ENCODE assay signal across 1 cellular context in the genomic region with DNA sequence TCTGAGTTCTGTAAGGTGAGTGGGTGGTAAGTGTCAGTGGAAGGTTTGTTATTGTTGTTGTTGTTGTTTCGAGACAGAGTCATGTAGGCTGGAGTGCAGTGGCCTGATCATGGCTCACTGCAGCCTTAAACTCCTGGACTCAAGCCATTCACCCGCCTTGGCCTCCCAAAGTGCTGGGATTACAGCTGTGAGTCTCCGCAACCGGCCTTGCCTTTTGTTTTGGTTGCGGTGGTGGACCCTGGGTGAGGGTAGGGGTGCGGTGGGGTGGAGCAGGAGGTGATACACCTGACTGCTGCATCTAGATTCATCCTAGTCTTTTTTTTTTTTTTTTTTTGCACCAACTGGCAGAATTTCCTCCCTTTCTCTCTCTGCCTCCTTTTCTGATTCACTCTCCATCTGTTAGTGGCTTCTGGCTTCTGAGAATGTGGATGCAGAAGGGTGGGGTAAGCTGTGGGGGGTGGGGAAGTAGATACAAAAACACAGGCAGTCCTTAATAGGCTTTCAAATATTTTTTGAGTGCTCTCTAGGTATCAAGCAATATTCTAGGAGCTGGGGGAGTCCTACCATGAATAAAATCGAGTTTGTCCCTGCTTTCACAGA.
TF ChIP-seq lines count a peak whose summit lies in the region.

No MANE protein-coding gene starts in this region.

TF ChIP-seq in WTC11, 78 proteins besides CTCF, POLR2A, EP300 and RAD21:
- TF ChIP-seq, protein P1, sequence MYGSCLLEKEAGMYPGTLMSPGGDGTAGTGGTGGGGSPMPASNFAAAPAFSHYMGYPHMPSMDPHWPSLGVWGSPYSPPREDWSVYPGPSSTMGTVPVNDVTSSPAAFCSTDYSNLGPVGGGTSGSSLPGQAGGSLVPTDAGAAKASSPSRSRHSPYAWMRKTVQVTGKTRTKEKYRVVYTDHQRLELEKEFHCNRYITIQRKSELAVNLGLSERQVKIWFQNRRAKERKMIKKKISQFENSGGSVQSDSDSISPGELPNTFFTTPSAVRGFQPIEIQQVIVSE (CRISPR knock-in tag; IDR thresholded peaks at IDR 0.05; ENCODE audit: borderline replicate concordance), result no peak
- TF ChIP-seq, protein P2, sequence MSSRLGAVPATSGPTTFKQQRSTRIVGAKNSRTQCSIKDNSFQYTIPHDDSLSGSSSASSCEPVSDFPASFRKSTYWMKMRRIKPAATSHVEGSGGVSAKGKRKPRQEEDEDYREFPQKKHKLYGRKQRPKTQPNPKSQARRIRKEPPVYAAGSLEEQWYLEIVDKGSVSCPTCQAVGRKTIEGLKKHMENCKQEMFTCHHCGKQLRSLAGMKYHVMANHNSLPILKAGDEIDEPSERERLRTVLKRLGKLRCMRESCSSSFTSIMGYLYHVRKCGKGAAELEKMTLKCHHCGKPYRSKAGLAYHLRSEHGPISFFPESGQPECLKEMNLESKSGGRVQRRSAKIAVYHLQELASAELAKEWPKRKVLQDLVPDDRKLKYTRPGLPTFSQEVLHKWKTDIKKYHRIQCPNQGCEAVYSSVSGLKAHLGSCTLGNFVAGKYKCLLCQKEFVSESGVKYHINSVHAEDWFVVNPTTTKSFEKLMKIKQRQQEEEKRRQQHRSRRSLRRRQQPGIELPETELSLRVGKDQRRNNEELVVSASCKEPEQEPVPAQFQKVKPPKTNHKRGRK (CRISPR knock-in tag; IDR thresholded peaks at IDR 0.05; ENCODE audit: borderline replicate concordance), result no peak
- TF ChIP-seq JUN (CRISPR knock-in tag; IDR thresholded peaks at IDR 0.05), result no peak
- TF ChIP-seq, protein P3, sequence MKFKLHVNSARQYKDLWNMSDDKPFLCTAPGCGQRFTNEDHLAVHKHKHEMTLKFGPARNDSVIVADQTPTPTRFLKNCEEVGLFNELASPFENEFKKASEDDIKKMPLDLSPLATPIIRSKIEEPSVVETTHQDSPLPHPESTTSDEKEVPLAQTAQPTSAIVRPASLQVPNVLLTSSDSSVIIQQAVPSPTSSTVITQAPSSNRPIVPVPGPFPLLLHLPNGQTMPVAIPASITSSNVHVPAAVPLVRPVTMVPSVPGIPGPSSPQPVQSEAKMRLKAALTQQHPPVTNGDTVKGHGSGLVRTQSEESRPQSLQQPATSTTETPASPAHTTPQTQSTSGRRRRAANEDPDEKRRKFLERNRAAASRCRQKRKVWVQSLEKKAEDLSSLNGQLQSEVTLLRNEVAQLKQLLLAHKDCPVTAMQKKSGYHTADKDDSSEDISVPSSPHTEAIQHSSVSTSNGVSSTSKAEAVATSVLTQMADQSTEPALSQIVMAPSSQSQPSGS (CRISPR knock-in tag; IDR thresholded peaks at IDR 0.05; ENCODE audit: borderline replicate concordance, low read depth), result no peak
- no peak for TF ChIP-seq FOXJ3 (CRISPR knock-in tag; IDR thresholded peaks at IDR 0.05; ENCODE audit: borderline replicate concordance)
- TF ChIP-seq, protein P4, sequence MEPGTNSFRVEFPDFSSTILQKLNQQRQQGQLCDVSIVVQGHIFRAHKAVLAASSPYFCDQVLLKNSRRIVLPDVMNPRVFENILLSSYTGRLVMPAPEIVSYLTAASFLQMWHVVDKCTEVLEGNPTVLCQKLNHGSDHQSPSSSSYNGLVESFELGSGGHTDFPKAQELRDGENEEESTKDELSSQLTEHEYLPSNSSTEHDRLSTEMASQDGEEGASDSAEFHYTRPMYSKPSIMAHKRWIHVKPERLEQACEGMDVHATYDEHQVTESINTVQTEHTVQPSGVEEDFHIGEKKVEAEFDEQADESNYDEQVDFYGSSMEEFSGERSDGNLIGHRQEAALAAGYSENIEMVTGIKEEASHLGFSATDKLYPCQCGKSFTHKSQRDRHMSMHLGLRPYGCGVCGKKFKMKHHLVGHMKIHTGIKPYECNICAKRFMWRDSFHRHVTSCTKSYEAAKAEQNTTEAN (CRISPR knock-in tag; IDR thresholded peaks at IDR 0.05), result no peak
- no peak for TF ChIP-seq ZNF121 (CRISPR knock-in tag; IDR thresholded peaks at IDR 0.05)
- TF ChIP-seq, protein P5, sequence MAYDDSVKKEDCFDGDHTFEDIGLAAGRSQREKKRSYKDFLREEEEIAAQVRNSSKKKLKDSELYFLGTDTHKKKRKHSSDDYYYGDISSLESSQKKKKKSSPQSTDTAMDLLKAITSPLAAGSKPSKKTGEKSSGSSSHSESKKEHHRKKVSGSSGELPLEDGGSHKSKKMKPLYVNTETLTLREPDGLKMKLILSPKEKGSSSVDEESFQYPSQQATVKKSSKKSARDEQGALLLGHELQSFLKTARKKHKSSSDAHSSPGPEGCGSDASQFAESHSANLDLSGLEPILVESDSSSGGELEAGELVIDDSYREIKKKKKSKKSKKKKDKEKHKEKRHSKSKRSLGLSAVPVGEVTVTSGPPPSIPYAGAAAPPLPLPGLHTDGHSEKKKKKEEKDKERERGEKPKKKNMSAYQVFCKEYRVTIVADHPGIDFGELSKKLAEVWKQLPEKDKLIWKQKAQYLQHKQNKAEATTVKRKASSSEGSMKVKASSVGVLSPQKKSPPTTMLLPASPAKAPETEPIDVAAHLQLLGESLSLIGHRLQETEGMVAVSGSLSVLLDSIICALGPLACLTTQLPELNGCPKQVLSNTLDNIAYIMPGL (CRISPR knock-in tag; IDR thresholded peaks at IDR 0.05), result no peak
- TF ChIP-seq, protein P6, sequence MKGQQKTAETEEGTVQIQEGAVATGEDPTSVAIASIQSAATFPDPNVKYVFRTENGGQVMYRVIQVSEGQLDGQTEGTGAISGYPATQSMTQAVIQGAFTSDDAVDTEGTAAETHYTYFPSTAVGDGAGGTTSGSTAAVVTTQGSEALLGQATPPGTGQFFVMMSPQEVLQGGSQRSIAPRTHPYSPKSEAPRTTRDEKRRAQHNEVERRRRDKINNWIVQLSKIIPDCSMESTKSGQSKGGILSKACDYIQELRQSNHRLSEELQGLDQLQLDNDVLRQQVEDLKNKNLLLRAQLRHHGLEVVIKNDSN (CRISPR knock-in tag; IDR thresholded peaks at IDR 0.05), result no peak
- TF ChIP-seq EMX1 (CRISPR knock-in tag; IDR thresholded peaks at IDR 0.05), result no peak
- TF ChIP-seq, protein P7, sequence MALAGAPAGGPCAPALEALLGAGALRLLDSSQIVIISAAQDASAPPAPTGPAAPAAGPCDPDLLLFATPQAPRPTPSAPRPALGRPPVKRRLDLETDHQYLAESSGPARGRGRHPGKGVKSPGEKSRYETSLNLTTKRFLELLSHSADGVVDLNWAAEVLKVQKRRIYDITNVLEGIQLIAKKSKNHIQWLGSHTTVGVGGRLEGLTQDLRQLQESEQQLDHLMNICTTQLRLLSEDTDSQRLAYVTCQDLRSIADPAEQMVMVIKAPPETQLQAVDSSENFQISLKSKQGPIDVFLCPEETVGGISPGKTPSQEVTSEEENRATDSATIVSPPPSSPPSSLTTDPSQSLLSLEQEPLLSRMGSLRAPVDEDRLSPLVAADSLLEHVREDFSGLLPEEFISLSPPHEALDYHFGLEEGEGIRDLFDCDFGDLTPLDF (CRISPR knock-in tag; IDR thresholded peaks at IDR 0.05), result no peak
- TF ChIP-seq, protein P8, sequence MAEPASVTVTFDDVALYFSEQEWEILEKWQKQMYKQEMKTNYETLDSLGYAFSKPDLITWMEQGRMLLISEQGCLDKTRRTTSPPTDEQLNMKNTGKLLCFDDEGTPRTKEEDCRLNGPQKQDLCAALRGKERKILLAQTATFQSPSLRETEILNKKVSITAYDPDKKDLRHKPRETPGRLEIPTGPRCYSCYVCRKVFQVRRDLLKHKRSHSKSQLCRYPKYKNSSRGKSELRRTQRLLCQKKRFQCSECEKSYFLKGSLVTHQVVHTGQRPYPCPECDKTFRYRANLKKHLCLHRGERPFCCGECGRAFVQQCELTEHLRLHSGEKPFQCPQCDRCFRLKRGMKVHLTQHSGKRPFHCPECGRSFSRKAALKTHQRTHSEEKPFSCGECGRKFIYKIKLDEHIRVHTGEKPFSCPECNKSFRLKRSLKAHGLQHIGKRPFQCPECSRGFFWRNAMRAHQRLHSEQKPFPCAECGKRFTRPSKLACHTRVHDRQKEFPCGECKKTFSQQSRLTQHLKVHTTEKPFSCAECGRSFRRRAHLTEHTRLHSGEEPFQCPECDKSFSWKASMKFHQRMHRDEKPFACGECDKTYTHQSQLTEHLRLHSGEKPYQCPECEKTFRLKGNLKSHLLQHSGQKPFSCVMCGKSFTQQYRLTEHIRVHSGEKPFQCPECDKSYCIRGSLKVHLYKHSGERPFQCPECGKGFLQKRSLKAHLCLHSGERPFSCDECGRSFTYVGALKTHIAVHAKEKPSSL (CRISPR knock-in tag; conservative IDR thresholded peaks at IDR 0.05), result no peak
- no peak for TF ChIP-seq IRF2 (CRISPR knock-in tag; IDR thresholded peaks at IDR 0.05; ENCODE audit: borderline replicate concordance, low read depth)
- no peak for TF ChIP-seq FOXK1 (CRISPR knock-in tag; IDR thresholded peaks at IDR 0.05)
- TF ChIP-seq, protein P9, sequence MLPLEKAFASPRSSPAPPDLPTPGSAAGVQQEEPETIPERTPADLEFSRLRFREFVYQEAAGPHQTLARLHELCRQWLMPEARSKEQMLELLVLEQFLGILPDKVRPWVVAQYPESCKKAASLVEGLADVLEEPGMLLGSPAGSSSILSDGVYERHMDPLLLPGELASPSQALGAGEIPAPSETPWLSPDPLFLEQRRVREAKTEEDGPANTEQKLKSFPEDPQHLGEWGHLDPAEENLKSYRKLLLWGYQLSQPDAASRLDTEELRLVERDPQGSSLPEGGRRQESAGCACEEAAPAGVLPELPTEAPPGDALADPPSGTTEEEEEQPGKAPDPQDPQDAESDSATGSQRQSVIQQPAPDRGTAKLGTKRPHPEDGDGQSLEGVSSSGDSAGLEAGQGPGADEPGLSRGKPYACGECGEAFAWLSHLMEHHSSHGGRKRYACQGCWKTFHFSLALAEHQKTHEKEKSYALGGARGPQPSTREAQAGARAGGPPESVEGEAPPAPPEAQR (CRISPR knock-in tag; IDR thresholded peaks at IDR 0.05), result no peak
- no peak for TF ChIP-seq FOXP1 (CRISPR knock-in tag; IDR thresholded peaks at IDR 0.05; ENCODE audit: borderline replicate concordance)
